ENCODE assay signal across 20 cellular contexts in genomic region chr5:92267830-92268229, GRCh38.
DNase-seq lines count a peak whose midpoint lies in the region; ATAC-seq and TF ChIP-seq lines count a peak whose summit lies in the region.
"Had no signal": no experiment of that assay in that cellular context is flagged by ENCODE, and none has a peak within 500 bp of the region (broad histone marks: within the 10 kb centered on the region; RNA-seq: fewer than 3 reads in every experiment).

No MANE protein-coding gene starts in this region.

- no peak for ATAC-seq in left ventricle myocardium superior
- ATAC-seq in aorta (ENCODE audit: low FRiP score) = peak; percentile 56
- ATAC-seq in naive thymus-derived CD8-positive, alpha-beta T cell = no peak
- ATAC-seq in GM23338 = no peak
- ATAC-seq: A549, HCT116 had no signal

- no peak overlapping the region for H2AFZ ChIP-seq in GM23338

- no peaks in the 10 kb centered on the region for H3K4me1 Mint-ChIP-seq in naive thymus-derived CD8-positive, alpha-beta T cell
- H3K4me1 Mint-ChIP-seq in GM23338 = peaks cover 8% of the 10 kb centered on the region
- H3K4me1 Mint-ChIP-seq: CD14-positive monocyte; CD4-positive, alpha-beta memory T cell had no signal

- no peak overlapping the region for H3K4me2 ChIP-seq in GM23338
- H3K4me2 ChIP-seq: A549, BLaER1 had no signal

- H3K36me3 Mint-ChIP-seq in naive thymus-derived CD8-positive, alpha-beta T cell = no peaks in the 10 kb centered on the region
- H3K36me3 Mint-ChIP-seq in GM23338 (ENCODE audit: low read depth) = no peaks in the 10 kb centered on the region
- H3K36me3 Mint-ChIP-seq: CD14-positive monocyte; CD4-positive, alpha-beta memory T cell had no signal

- TF ChIP-seq POLR2A in sigmoid colon (IDR thresholded peaks at IDR 0.05) = no peak

- no peaks in the 10 kb centered on the region for H3F3A ChIP-seq in GM23338 (replicated peaks; ENCODE audit: low read depth)

- no peak overlapping the region for H3K27ac ChIP-seq in left ventricle myocardium inferior (replicated peaks)
- no peak overlapping the region for H3K27ac ChIP-seq in sigmoid colon
- no peak overlapping the region for H3K27ac ChIP-seq in aorta (ENCODE audit: low read depth in 1 of 2, low read length in 2 of 2)
- H3K27ac ChIP-seq in GM23338 (ENCODE audit: low read depth) = no peak overlapping the region
- H3K27ac ChIP-seq: 22Rv1, A549, BLaER1 had no signal

- H4K20me1 ChIP-seq in GM23338 (replicated peaks; ENCODE audit: insufficient read depth) = no peaks in the 10 kb centered on the region
- H4K20me1 ChIP-seq: BLaER1 had no signal

- no peak for TF ChIP-seq EP300 in sigmoid colon (IDR thresholded peaks at IDR 0.05)

- H3K27ac Mint-ChIP-seq in naive thymus-derived CD8-positive, alpha-beta T cell = no peak overlapping the region
- H3K27ac Mint-ChIP-seq in GM23338 = no peak overlapping the region
- H3K27ac Mint-ChIP-seq: CD14-positive monocyte; CD4-positive, alpha-beta memory T cell; HFFc6 had no signal

- DNase-seq in left ventricle myocardium superior = peak; percentile 18
- DNase-seq in left ventricle myocardium inferior = no peak
- peak; percentile 64 for DNase-seq in mesenteric fat pad (ENCODE audit: low spot score)
- peak; percentile 59 for DNase-seq in sigmoid colon
- no peak for DNase-seq in aorta
- DNase-seq in activated CD8-positive, alpha-beta memory T cell treated with anti-CD3 and anti-CD28 coated beads, Interleukin-2, amount 50 U/mL, for 4 hours = no peak
- DNase-seq in naive thymus-derived CD8-positive, alpha-beta T cell = no peak
- DNase-seq in GM23338 (ENCODE audit: low spot score) = no peak
- DNase-seq: DMS153, DMS79, GDM1, GOT3, H7, HFFc6 had no signal

- peaks cover 8% of the 10 kb centered on the region for H3K9me3 ChIP-seq in left ventricle myocardium inferior (replicated peaks)
- no peaks in the 10 kb centered on the region for H3K9me3 ChIP-seq in sigmoid colon
- no peaks in the 10 kb centered on the region for H3K9me3 ChIP-seq in aorta (ENCODE audit: control insufficient read depth, low read length)
- H3K9me3 ChIP-seq: A549, BLaER1 had no signal

- no peak overlapping the region for H3K4me3 Mint-ChIP-seq in naive thymus-derived CD8-positive, alpha-beta T cell
- no peak overlapping the region for H3K4me3 Mint-ChIP-seq in GM23338
- H3K4me3 Mint-ChIP-seq: CD14-positive monocyte; CD4-positive, alpha-beta memory T cell; HFFc6 had no signal

- H3K4me3 ChIP-seq in left ventricle myocardium inferior (no peak overlapping the region), sigmoid colon (no peak overlapping the region), aorta (ENCODE audit: low read length in 2 of 2) (no peak overlapping the region), GM23338 (no peak overlapping the region)
- H3K4me3 ChIP-seq: A549, BLaER1 had no signal

- WGBS in sigmoid colon, 2 donors = 82 to 87% methylated on average over 4 of the region's 4 CpGs
- WGBS in aorta, 2 donors = 81 to 94% methylated on average over 4 of the region's 4 CpGs

- intact Hi-C loops in left ventricle myocardium superior (cut with micrococcal nuclease) = no loop called here
- intact Hi-C loops in left ventricle myocardium inferior (cut with micrococcal nuclease) = no loop called here
- intact Hi-C loops in sigmoid colon (cut with DNase I) = no loop called here
- intact Hi-C loops in aorta (cut with DNase I) = no loop called here

- POLR2A ChIA-PET in naive thymus-derived CD8-positive, alpha-beta T cell (lab: Charles Lee) = no interaction called here

- H3K9me3 Mint-ChIP-seq in naive thymus-derived CD8-positive, alpha-beta T cell = peaks cover 0 to 14% (median 4%) of the 10 kb centered on the region in 9 donors
- H3K9me3 Mint-ChIP-seq in GM23338 = no peaks in the 10 kb centered on the region; the same call in 1 of the 3 replicates

- no peaks in the 10 kb centered on the region for H3K27me3 ChIP-seq in left ventricle myocardium inferior (ENCODE audit: low read depth)
- H3K27me3 ChIP-seq in sigmoid colon = no peaks in the 10 kb centered on the region
- no peaks in the 10 kb centered on the region for H3K27me3 ChIP-seq in aorta (ENCODE audit: control insufficient read depth in 1 of 2, insufficient read depth in 2 of 2, low read length in 1 of 2)
- H3K27me3 ChIP-seq in GM23338 (ENCODE audit: insufficient read depth) = no peaks in the 10 kb centered on the region
- H3K27me3 ChIP-seq: BLaER1 had no signal

- H3K79me2 ChIP-seq in GM23338 (replicated peaks; ENCODE audit: insufficient read depth) = no peaks in the 10 kb centered on the region

- H3K4me1 ChIP-seq in left ventricle myocardium inferior (no peaks in the 10 kb centered on the region), sigmoid colon (no peaks in the 10 kb centered on the region), aorta (ENCODE audit: control insufficient read depth in 1 of 2, insufficient read depth in 2 of 2, low read length in 2 of 2) (no peaks in the 10 kb centered on the region), GM23338 (ENCODE audit: insufficient read depth) (peaks cover 16% of the 10 kb centered on the region)
- H3K4me1 ChIP-seq: A549, BLaER1 had no signal

- H3K36me3 ChIP-seq in left ventricle myocardium inferior (no peaks in the 10 kb centered on the region), sigmoid colon (no peaks in the 10 kb centered on the region), aorta (ENCODE audit: control insufficient read depth in 1 of 2, insufficient read depth in 2 of 2, low read length in 1 of 2) (no peaks in the 10 kb centered on the region), GM23338 (ENCODE audit: insufficient read depth) (no peaks in the 10 kb centered on the region)
- H3K36me3 ChIP-seq: BLaER1 had no signal

- TF ChIP-seq CTCF in left ventricle myocardium inferior (IDR thresholded peaks at IDR 0.05; ENCODE audit: borderline replicate concordance) (no peak), sigmoid colon (IDR thresholded peaks at IDR 0.05) (no peak), GM23338 (conservative IDR thresholded peaks at IDR 0.05; ENCODE audit: low read depth in 2 of 2) (no peak)

- no peaks in the 10 kb centered on the region for H3K9me2 ChIP-seq in GM23338 (ENCODE audit: insufficient read depth)

- H3K27me3 Mint-ChIP-seq in naive thymus-derived CD8-positive, alpha-beta T cell = no peaks in the 10 kb centered on the region
- H3K27me3 Mint-ChIP-seq in GM23338 (ENCODE audit: insufficient read depth, low read depth, poor library complexity) = no peaks in the 10 kb centered on the region
- H3K27me3 Mint-ChIP-seq: CD4-positive, alpha-beta memory T cell had no signal

TF ChIP-seq in GM23338, 12 proteins besides CTCF, POLR2A, EP300 and RAD21:
- TF ChIP-seq POLR2AphosphoS5 (IDR thresholded peaks at IDR 0.05; ENCODE audit: low read depth) (no peak), REST (IDR thresholded peaks at IDR 0.05; ENCODE audit: unreplicated experiment) (no peak), ETS1 (IDR thresholded peaks at IDR 0.05) (no peak), JUNB (IDR thresholded peaks at IDR 0.05; ENCODE audit: unreplicated experiment) (no peak), NANOG (IDR thresholded peaks at IDR 0.05; ENCODE audit: borderline replicate concordance) (no peak), EZH2 (IDR thresholded peaks at IDR 0.05; ENCODE audit: low read depth, unreplicated experiment) (no peak), ZNF331 (CRISPR knock-in tag; IDR thresholded peaks at IDR 0.05; ENCODE audit: low read depth) (no peak), STAT1 (IDR thresholded peaks at IDR 0.05; ENCODE audit: unreplicated experiment) (no peak), ZNF114 (CRISPR knock-in tag; IDR thresholded peaks at IDR 0.05) (no peak), CREB1 (CRISPR knock-in tag; IDR thresholded peaks at IDR 0.05; ENCODE audit: low read depth) (no peak)
TF ChIP-seq in GM23338: peak in this region for 0.

Comparison
In these comparisons a context has a peak if more than half of its experiments do, and no peak if none do; other contexts are left out.
1. DNase-seq: peak in left ventricle myocardium superior (single experiment), mesenteric fat pad (single experiment) and sigmoid colon (single experiment); none in left ventricle myocardium inferior (single experiment), aorta (0 of 2), activated CD8-positive, alpha-beta memory T cell treated with anti-CD3 and anti-CD28 coated beads, Interleukin-2, amount 50 U/mL, for 4 hours (single experiment), naive thymus-derived CD8-positive, alpha-beta T cell (0 of 10) and GM23338 (single experiment).